Comparison of ENCODE assay signal across 11 cellular contexts in the genomic region with DNA sequence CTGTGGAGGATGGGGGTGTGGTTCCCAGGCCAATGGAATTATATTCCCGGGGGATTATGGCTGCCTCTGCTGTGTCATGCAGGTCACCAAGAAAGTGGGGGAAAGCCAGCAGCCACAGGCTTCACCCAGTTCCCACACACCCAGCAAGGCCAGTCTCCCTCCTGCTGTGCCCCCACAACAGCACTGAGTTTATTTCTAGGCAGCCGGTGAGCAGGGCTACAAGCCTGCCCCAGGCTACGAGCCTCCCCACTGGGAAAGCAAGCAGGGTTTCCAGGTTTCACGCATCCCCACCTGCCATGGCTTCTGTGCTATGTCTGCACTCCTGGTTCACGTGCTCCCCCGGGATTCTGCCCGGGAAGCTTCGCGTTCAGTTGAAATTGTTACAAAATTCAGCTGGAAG.
"Had no signal": no experiment of that assay in that cellular context is flagged by ENCODE, and none has a peak within 500 bp of the region (broad histone marks: within the 10 kb centered on the region; RNA-seq: fewer than 3 reads in every experiment).

No MANE protein-coding gene starts in this region.

- H3K4me1 ChIP-seq: pancreas, tibial artery, uterus had no signal

- H2AFZ ChIP-seq: hepatocyte had no signal

- H3K27me3 ChIP-seq: hepatocyte, pancreas, uterus had no signal

- H3K4me2 ChIP-seq: hepatocyte had no signal

- H3K27ac ChIP-seq: coronary artery, hepatocyte, pancreas, tibial artery, uterus had no signal

- H3K79me2 ChIP-seq: hepatocyte had no signal

- DNase-seq: activated CD4-positive, alpha-beta T cell treated with anti-CD3 and anti-CD28 coated beads, Interleukin-2, amount 50 U/mL, for 48 hours; activated CD4-positive, CD25-positive, alpha-beta regulatory T cell treated with anti-CD3 and anti-CD28 coated beads, Interleukin-2, amount 50 U/mL, for 72 hours; activated naive CD4-positive, alpha-beta T cell treated with anti-CD3 and anti-CD28 coated beads for 36 hours; caudate nucleus; effector CD8-positive, alpha-beta T cell; mesendoderm; tibial artery had no signal

- H3K36me3 ChIP-seq: pancreas, tibial artery, uterus had no signal

- H3K4me3 ChIP-seq: coronary artery, hepatocyte, pancreas, tibial artery, uterus had no signal

- H3K9me3 ChIP-seq: pancreas had no signal
